Comparison of ENCODE assay signal across 9 cellular contexts in the genomic region with DNA sequence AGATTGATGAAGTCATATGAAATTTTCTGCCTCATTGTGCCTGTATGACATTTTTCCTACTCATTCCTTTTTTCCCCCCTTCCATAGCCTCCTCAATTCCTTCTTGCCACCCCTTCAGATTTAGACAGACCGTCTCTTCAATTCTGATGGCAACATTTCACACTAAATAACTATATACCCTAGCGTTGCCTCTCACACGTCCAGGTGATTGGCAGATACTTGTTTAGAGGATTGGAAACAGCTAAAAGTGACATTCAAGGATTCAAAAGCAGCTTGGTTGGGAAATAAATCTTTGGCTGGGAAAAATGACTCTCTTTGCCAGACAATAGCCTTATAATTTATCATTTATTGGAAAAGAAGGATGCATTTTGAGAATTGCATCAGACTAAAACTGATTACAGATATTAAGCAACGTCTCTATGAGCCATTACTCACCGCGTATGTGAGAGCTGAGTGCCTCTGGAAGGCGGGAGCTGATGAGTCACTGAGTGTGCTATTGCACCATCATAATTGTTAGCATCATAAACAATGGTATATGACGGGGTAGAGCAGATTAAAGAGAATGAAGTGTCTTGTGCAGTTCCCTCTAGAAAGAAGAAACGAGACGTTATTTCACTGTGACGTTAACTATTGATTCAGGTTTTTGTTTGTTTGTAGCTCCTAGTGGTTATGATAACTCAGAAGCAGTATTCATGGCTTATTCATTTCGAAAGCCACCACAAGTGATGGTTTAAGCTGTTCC.
A peak's percentile ranks its signal among the peaks of the same experiment; 100 is the strongest.
DNase-seq lines count a peak whose midpoint lies in the region; ATAC-seq and TF ChIP-seq lines count a peak whose summit lies in the region.
"Had no signal": no experiment of that assay in that cellular context is flagged by ENCODE, and none has a peak within 500 bp of the region (broad histone marks: within the 10 kb centered on the region; RNA-seq: fewer than 3 reads in every experiment).

No MANE protein-coding gene starts in this region.

- H3K9me3 ChIP-seq in transverse colon (no peaks in the 10 kb centered on the region), H9 (ENCODE audit: control insufficient read depth, low read depth, low read length) (no peaks in the 10 kb centered on the region)

- no peak overlapping the region for H3K4me2 ChIP-seq in H9 (ENCODE audit: insufficient read depth, insufficient read length, low read length)

- H3K36me3 Mint-ChIP-seq in activated naive CD4-positive, alpha-beta T cell treated with anti-CD3 and anti-CD28 coated beads for 36 hours (ENCODE audit: low read depth) = no peaks in the 10 kb centered on the region
- H3K36me3 Mint-ChIP-seq in H9 (ENCODE audit: insufficient read depth in 1 of 3, low read depth in 3 of 3) = 0 out of 7 replicates have a peak, but pooled peaks cover 0 to 10% (median 0%) of the 10 kb centered on the region in 3 experiments

- intact Hi-C loops in activated naive CD4-positive, alpha-beta T cell treated with anti-CD3 and anti-CD28 coated beads for 36 hours (cut with micrococcal nuclease) = no loop called here
- intact Hi-C loops in transverse colon (cut with DNase I; ENCODE audit: low total_unique reads) = no loop called here

- no peak overlapping the region for H2AK5ac ChIP-seq in H9 (ENCODE audit: insufficient read length, low read length)

- no peaks in the 10 kb centered on the region for H3K9me3 Mint-ChIP-seq in activated naive CD4-positive, alpha-beta T cell treated with anti-CD3 and anti-CD28 coated beads for 36 hours
- peaks cover 2 to 3% of the 10 kb centered on the region in 2 experiments; a peak in 2 of 5 replicates for H3K9me3 Mint-ChIP-seq in H9

- in situ Hi-C loops in transverse colon (cut with MboI; ENCODE audit: low pct_ligation_motif_present in 1 of 4, low pct_unique_long_range_greater_than_20kb in 1 of 4, low sequenced_read_pairs in 3 of 4) = no loop called here

- H4K20me1 ChIP-seq in H9 (ENCODE audit: control insufficient read depth, insufficient read depth, insufficient read length) = no peaks in the 10 kb centered on the region

- no peak overlapping the region for H2BK12ac ChIP-seq in H9 (ENCODE audit: insufficient read length, low read depth, low read length)

- H3K4me1 ChIP-seq in transverse colon (no peaks in the 10 kb centered on the region), H9 (ENCODE audit: insufficient read depth, low read length) (no peaks in the 10 kb centered on the region)

- 31 to 38% methylated on average over 9 to 12 of the region's 12 CpGs for WGBS in transverse colon (ENCODE audit: low coverage in 1 of 2), 2 donors
- WGBS in H9 (ENCODE audit: extremely low coverage, insufficient read length, low lambda C conversion rate) = no CpG with 5 or more reads among the region's 12 CpGs

- H3K27me3 ChIP-seq in transverse colon (no peaks in the 10 kb centered on the region), H9 (ENCODE audit: insufficient read depth, low read length) (no peaks in the 10 kb centered on the region)

- H2AFZ ChIP-seq in H9 (ENCODE audit: low read length) = no peak overlapping the region

- ATAC-seq in GM18502 (IDR thresholded peaks at IDR 0.05; ENCODE audit: poor library complexity, unreplicated experiment) = no peak

- H4K91ac ChIP-seq in H9 (ENCODE audit: insufficient read length, low read depth, low read length) = no peak overlapping the region

- H3K4me1 Mint-ChIP-seq in activated naive CD4-positive, alpha-beta T cell treated with anti-CD3 and anti-CD28 coated beads for 36 hours (ENCODE audit: low read depth) = no peaks in the 10 kb centered on the region
- H3K4me1 Mint-ChIP-seq in H9 = 0 out of 4 replicates have a peak, but pooled peaks cover 2 to 3% of the 10 kb centered on the region in 2 experiments

- H3K27ac ChIP-seq in transverse colon (peak overlapping the region in 1 of 4 donors; percentile 26), H9 (ENCODE audit: insufficient read length, low read depth, low read length) (no peak overlapping the region)

- H3K4ac ChIP-seq in H9 (ENCODE audit: low read depth, low read length) = no peak overlapping the region

- no peak overlapping the region for H3K4me3 Mint-ChIP-seq in activated naive CD4-positive, alpha-beta T cell treated with anti-CD3 and anti-CD28 coated beads for 36 hours
- H3K4me3 Mint-ChIP-seq in H9 = no peak overlapping the region
- H3K4me3 Mint-ChIP-seq: nephron had no signal

- H4K5ac ChIP-seq in H9 (ENCODE audit: insufficient read length, low read depth, low read length) = no peak overlapping the region

- peak; percentile 23 for DNase-seq in activated naive CD4-positive, alpha-beta T cell treated with anti-CD3 and anti-CD28 coated beads for 36 hours
- DNase-seq in activated naive CD4-positive, alpha-beta T cell treated with anti-CD3 and anti-CD28 coated beads, Interleukin-2, amount 50 U/mL, for 16 hours = no peak
- peak; percentile 93 for DNase-seq in OCI-M1 (lab: John Stamatoyannopoulos, UW)
- peak; percentile 99 for DNase-seq in fibroblast of gingiva (ENCODE audit: low read depth)
- peak; percentile 55 for DNase-seq in transverse colon
- DNase-seq in GF-D8 (lab: John Stamatoyannopoulos, UW) = no peak
- DNase-seq in H9 = no peak

- no peak overlapping the region for H3K23ac ChIP-seq in H9 (ENCODE audit: insufficient read length, low read depth, low read length)

- no peaks in the 10 kb centered on the region for H3K23me2 ChIP-seq in H9 (ENCODE audit: insufficient read length, low read depth, low read length, poor library complexity, severe bottlenecking)

- no peak for TF ChIP-seq POLR2A in transverse colon (IDR thresholded peaks at IDR 0.05)

- TF ChIP-seq EP300 in transverse colon (IDR thresholded peaks at IDR 0.05; ENCODE audit: low read depth) = no peak

- no peak overlapping the region for H3K14ac ChIP-seq in H9 (ENCODE audit: insufficient read depth, low read length)

- no peak overlapping the region for H3K56ac ChIP-seq in H9 (ENCODE audit: insufficient read length, low read depth, low read length)

- H3K9ac ChIP-seq in H9 (ENCODE audit: extremely low read depth, insufficient read length, low read length) = no peak overlapping the region

- H3K4me3 ChIP-seq in transverse colon = no peak overlapping the region

- no peak overlapping the region for H3K27ac Mint-ChIP-seq in activated naive CD4-positive, alpha-beta T cell treated with anti-CD3 and anti-CD28 coated beads for 36 hours
- H3K27ac Mint-ChIP-seq in H9 = no peak overlapping the region; a peak in 1 of 7 replicates

- peaks cover 15% of the 10 kb centered on the region for H3K27me3 Mint-ChIP-seq in activated naive CD4-positive, alpha-beta T cell treated with anti-CD3 and anti-CD28 coated beads for 36 hours (ENCODE audit: low read depth)
- H3K27me3 Mint-ChIP-seq in H9 (ENCODE audit: low read depth) = peaks cover 3% of the 10 kb centered on the region; the same call in 1 of the 2 replicates

- H3T11ph ChIP-seq in H9 (ENCODE audit: low read length) = no peak overlapping the region

- CTCF ChIA-PET in activated naive CD4-positive, alpha-beta T cell treated with anti-CD3 and anti-CD28 coated beads for 36 hours (lab: Charles Lee) = no interaction called here

- H3K18ac ChIP-seq in H9 (ENCODE audit: insufficient read length, low read depth, low read length) = no peak overlapping the region

- no peak overlapping the region for H2BK20ac ChIP-seq in H9 (ENCODE audit: low read depth, low read length, poor library complexity, severe bottlenecking)

- H3K79me2 ChIP-seq in H9 (ENCODE audit: insufficient read depth, low read length) = no peaks in the 10 kb centered on the region

- H2BK5ac ChIP-seq in H9 (ENCODE audit: insufficient read length, low read length) = no peak overlapping the region

- H3K36me3 ChIP-seq in transverse colon = no peaks in the 10 kb centered on the region

- no peak overlapping the region for H4K8ac ChIP-seq in H9 (replicated peaks; ENCODE audit: insufficient read length, low read depth, low read length)

- no peak overlapping the region for H2BK120ac ChIP-seq in H9 (ENCODE audit: low read depth, low read length, poor library complexity, severe bottlenecking)

- H2BK15ac ChIP-seq in H9 (ENCODE audit: low read depth, low read length) = no peak overlapping the region

- no peaks in the 10 kb centered on the region for H3K79me1 ChIP-seq in H9 (ENCODE audit: insufficient read depth, low read depth, low read length, poor library complexity, severe bottlenecking)

- TF ChIP-seq CTCF in transverse colon (IDR thresholded peaks at IDR 0.05) (no peak), H9 (conservative IDR thresholded peaks at IDR 0.05) (no peak)

Comparison
In these comparisons a context has a peak if more than half of its experiments do, and no peak if none do; other contexts are left out.
1. DNase-seq: peak in activated naive CD4-positive, alpha-beta T cell treated with anti-CD3 and anti-CD28 coated beads for 36 hours (single experiment), OCI-M1 (single experiment), fibroblast of gingiva (single experiment) and transverse colon (single experiment); none in activated naive CD4-positive, alpha-beta T cell treated with anti-CD3 and anti-CD28 coated beads, Interleukin-2, amount 50 U/mL, for 16 hours (single experiment), GF-D8 (single experiment) and H9 (single experiment).